ENCODE assay signal across 24 cellular contexts in genomic region chr14:90228478-90228877, GRCh38. TPM values are rescaled to one million over a fixed set of nuclear protein-coding genes. Genes with fewer than 3 reads are reported as not detected.
A peak's percentile ranks its signal among the peaks of the same experiment; 100 is the strongest.
DNase-seq lines count a peak whose midpoint lies in the region; ATAC-seq and TF ChIP-seq lines count a peak whose summit lies in the region.
"Had no signal": no experiment of that assay in that cellular context is flagged by ENCODE, and none has a peak within 500 bp of the region (broad histone marks: within the 10 kb centered on the region; RNA-seq: fewer than 3 reads in every experiment).

No MANE protein-coding gene starts in this region.

- no peak for TF ChIP-seq CTCF in glutamatergic neuron (IDR thresholded peaks at IDR 0.05; ENCODE audit: partially characterized antibody, unreplicated experiment)

- H3K4me1 Mint-ChIP-seq in activated CD8-positive, alpha-beta memory T cell treated with anti-CD3 and anti-CD28 coated beads, Interleukin-2, amount 10 ng/mL, durations not matched to agents 7 days and 5 days = no peaks in the 10 kb centered on the region
- H3K4me1 Mint-ChIP-seq in glutamatergic neuron (ENCODE audit: low read depth, unreplicated experiment) = no peaks in the 10 kb centered on the region
- H3K4me1 Mint-ChIP-seq: CD14-positive monocyte; CD4-positive, alpha-beta memory T cell; CD4-positive, CD25-positive, alpha-beta regulatory T cell; CD8-positive, alpha-beta memory T cell had no signal

- no peak overlapping the region for H3K4me3 Mint-ChIP-seq in activated CD8-positive, alpha-beta memory T cell treated with anti-CD3 and anti-CD28 coated beads, Interleukin-2, amount 10 ng/mL, durations not matched to agents 7 days and 5 days
- H3K4me3 Mint-ChIP-seq in glutamatergic neuron (ENCODE audit: unreplicated experiment) = no peak overlapping the region
- H3K4me3 Mint-ChIP-seq: CD14-positive monocyte; CD4-positive, alpha-beta memory T cell; CD4-positive, CD25-positive, alpha-beta regulatory T cell; CD8-positive, alpha-beta memory T cell had no signal

- no peak overlapping the region for H3K27ac Mint-ChIP-seq in activated CD8-positive, alpha-beta memory T cell treated with anti-CD3 and anti-CD28 coated beads, Interleukin-2, amount 10 ng/mL, durations not matched to agents 7 days and 5 days
- H3K27ac Mint-ChIP-seq in glutamatergic neuron (ENCODE audit: unreplicated experiment) = no peak overlapping the region
- H3K27ac Mint-ChIP-seq: CD14-positive monocyte; CD4-positive, alpha-beta memory T cell; CD4-positive, CD25-positive, alpha-beta regulatory T cell; CD8-positive, alpha-beta memory T cell had no signal

- CTCF ChIA-PET in activated CD8-positive, alpha-beta memory T cell treated with anti-CD3 and anti-CD28 coated beads, Interleukin-2, amount 10 ng/mL, durations not matched to agents 7 days and 5 days (lab: Charles Lee) = no interaction called here

- peaks cover 18% of the 10 kb centered on the region for H3K27me3 Mint-ChIP-seq in activated CD8-positive, alpha-beta memory T cell treated with anti-CD3 and anti-CD28 coated beads, Interleukin-2, amount 10 ng/mL, durations not matched to agents 7 days and 5 days
- peaks cover 2% of the 10 kb centered on the region for H3K27me3 Mint-ChIP-seq in glutamatergic neuron (ENCODE audit: unreplicated experiment)

- H3K9me3 Mint-ChIP-seq in activated CD8-positive, alpha-beta memory T cell treated with anti-CD3 and anti-CD28 coated beads, Interleukin-2, amount 10 ng/mL, durations not matched to agents 7 days and 5 days (ENCODE audit: low read depth) = no peaks in the 10 kb centered on the region
- no peaks in the 10 kb centered on the region for H3K9me3 Mint-ChIP-seq in glutamatergic neuron (ENCODE audit: unreplicated experiment)

- DNase-seq in NCI-H82 (lab: John Stamatoyannopoulos, UW) = peak; percentile 22
- DNase-seq in NCI-H82 treated with DMSO at 0.1 percent for 48 hours (lab: John Stamatoyannopoulos, UW; ENCODE audit: unreplicated experiment) = no peak
- DNase-seq in activated CD8-positive, alpha-beta memory T cell treated with anti-CD3 and anti-CD28 coated beads for 24 hours = peak; percentile 3
- DNase-seq in activated CD8-positive, alpha-beta memory T cell treated with anti-CD3 and anti-CD28 coated beads, Interleukin-2, amount 10 ng/mL, durations not matched to agents 7 days and 5 days = no peak
- DNase-seq in islet precursor cell = peak; percentile 12
- no peak for DNase-seq in glutamatergic neuron
- DNase-seq in germinal center (ENCODE audit: low spot score) = no peak
- DNase-seq: 8988T; ACHN; BE2C; C1 segment of cervical spinal cord; CD4-positive, alpha-beta memory T cell; CD4-positive, CD25-positive, alpha-beta regulatory T cell; CD8-positive, alpha-beta memory T cell; COR-L47; DMS 273 treated with DMSO at 0.1 percent for 48 hours; DMS153; DMS53; DMS79; DND-41; EL; GDM1 had no signal

- no peaks in the 10 kb centered on the region for H3K36me3 Mint-ChIP-seq in activated CD8-positive, alpha-beta memory T cell treated with anti-CD3 and anti-CD28 coated beads, Interleukin-2, amount 10 ng/mL, durations not matched to agents 7 days and 5 days
- H3K36me3 Mint-ChIP-seq in glutamatergic neuron (ENCODE audit: unreplicated experiment) = no peaks in the 10 kb centered on the region
- H3K36me3 Mint-ChIP-seq: CD14-positive monocyte; CD4-positive, alpha-beta memory T cell; CD4-positive, CD25-positive, alpha-beta regulatory T cell; CD8-positive, alpha-beta memory T cell had no signal

- no peak for ATAC-seq in activated CD8-positive, alpha-beta memory T cell treated with anti-CD3 and anti-CD28 coated beads, Interleukin-2, amount 10 ng/mL, durations not matched to agents 7 days and 5 days
- ATAC-seq: GM12878 had no signal

RNA-seq across cellular contexts. Expression of gene PSMC1, which starts 27.9 kb away (rescaled TPM):
- 100 to 1,000 TPM in 1 of 2 experiments, 10 to 100 TPM in 1; 93.1 to 120 TPM for total RNA-seq in activated CD8-positive, alpha-beta memory T cell treated with anti-CD3 and anti-CD28 coated beads, Interleukin-2, amount 10 ng/mL, durations not matched to agents 7 days and 5 days
- 113 TPM for total RNA-seq in glutamatergic neuron (ENCODE audit: unreplicated experiment)

Comparison
In these comparisons a context has a peak if more than half of its experiments do, and no peak if none do; other contexts are left out.
1. DNase-seq: peak in NCI-H82 (single experiment), activated CD8-positive, alpha-beta memory T cell treated with anti-CD3 and anti-CD28 coated beads for 24 hours (single experiment) and islet precursor cell (single experiment); none in NCI-H82 treated with DMSO at 0.1 percent for 48 hours (single experiment), activated CD8-positive, alpha-beta memory T cell treated with anti-CD3 and anti-CD28 coated beads, Interleukin-2, amount 10 ng/mL, durations not matched to agents 7 days and 5 days (single experiment), glutamatergic neuron (single experiment) and germinal center (single experiment).